In the genomic region with DNA sequence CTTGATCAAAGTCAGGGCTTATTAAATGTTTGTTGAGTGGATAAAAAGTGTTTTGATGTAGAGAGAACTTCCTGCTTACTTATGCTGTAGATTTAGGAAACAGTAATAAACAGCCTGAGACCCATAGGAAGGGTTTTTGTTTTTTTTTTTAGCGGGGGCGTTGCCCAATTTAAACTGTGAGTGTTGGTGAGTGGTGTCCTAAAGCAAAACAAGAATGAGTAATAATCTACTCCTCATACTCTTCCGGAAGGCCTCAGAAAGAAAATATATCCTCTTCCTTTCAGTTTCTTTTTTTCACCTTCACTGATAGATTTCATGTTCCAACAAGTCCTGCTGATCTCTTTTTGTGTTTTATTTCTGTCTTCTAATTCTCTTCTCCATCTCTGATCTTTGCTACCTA, we compare ENCODE assay signal across 15 cellular contexts.
DNase-seq lines count a peak whose midpoint lies in the region; ATAC-seq and TF ChIP-seq lines count a peak whose summit lies in the region.
"Had no signal": no experiment of that assay in that cellular context is flagged by ENCODE, and none has a peak within 500 bp of the region (broad histone marks: within the 10 kb centered on the region; RNA-seq: fewer than 3 reads in every experiment).

No MANE protein-coding gene starts in this region.

- peaks cover 23% of the 10 kb centered on the region for H3K27me3 Mint-ChIP-seq in MCF 10A (ENCODE audit: insufficient read depth, unreplicated experiment)
- H3K27me3 Mint-ChIP-seq: activated B cell treated with CpG ODN at 0.5 μM for 24 hours had no signal

- no peaks in the 10 kb centered on the region for H3K36me3 ChIP-seq in breast epithelium
- H3K36me3 ChIP-seq: left ventricle myocardium inferior had no signal

- no peaks in the 10 kb centered on the region for H3K4me1 ChIP-seq in breast epithelium

- POLR2A ChIA-PET in MCF 10A (lab: Yijun Ruan, JAX): interaction anchor here (1.8 kb wide), 1 partner anchor 19 kb away, joined by 11 read pairs; no protein-coding TSS in a partner anchor

- no peak overlapping the region for H3K4me3 ChIP-seq in breast epithelium
- no peak overlapping the region for H3K4me3 ChIP-seq in choroid plexus epithelial cell (ENCODE audit: low read depth, low read length)
- H3K4me3 ChIP-seq: body of pancreas, left ventricle myocardium inferior, PC-9 had no signal

- H3K4me1 Mint-ChIP-seq in MCF 10A (ENCODE audit: insufficient read depth, unreplicated experiment): peaks cover 6% of the 10 kb centered on the region
- H3K4me1 Mint-ChIP-seq: activated B cell treated with CpG ODN at 0.5 μM for 24 hours had no signal

- peaks cover 0 to 48% of the 10 kb centered on the region in 2 donors for H3K27me3 ChIP-seq in breast epithelium
- H3K27me3 ChIP-seq: body of pancreas had no signal

- CTCF ChIA-PET in MCF 10A (lab: Yijun Ruan, JAX): no interaction called here

- ATAC-seq in HG03378 (IDR thresholded peaks at IDR 0.05; ENCODE audit: unreplicated experiment): no peak
- no peak for ATAC-seq in GM21367 (IDR thresholded peaks at IDR 0.05; ENCODE audit: unreplicated experiment)
- ATAC-seq: body of pancreas had no signal

- TF ChIP-seq CTCF in MCF 10A (IDR thresholded peaks at IDR 0.05; ENCODE audit: unreplicated experiment) (no peak), breast epithelium (IDR thresholded peaks at IDR 0.05) (no peak), choroid plexus epithelial cell (conservative IDR thresholded peaks at IDR 0.05; ENCODE audit: low read depth, low read length) (no peak)

- intact Hi-C loops in MCF 10A (cut with micrococcal nuclease) (no loop called here), breast epithelium (cut with DNase I; ENCODE audit: low total_unique reads) (no loop called here)

- peak overlapping the region; percentile 56 for H3K4me3 Mint-ChIP-seq in MCF 10A (ENCODE audit: unreplicated experiment)
- H3K4me3 Mint-ChIP-seq: activated B cell treated with CpG ODN at 0.5 μM for 24 hours, CD14-positive monocyte had no signal

- H3K9me3 Mint-ChIP-seq in MCF 10A (ENCODE audit: unreplicated experiment): no peaks in the 10 kb centered on the region
- H3K9me3 Mint-ChIP-seq: activated B cell treated with CpG ODN at 0.5 μM for 24 hours had no signal

- H3K27ac Mint-ChIP-seq in MCF 10A (ENCODE audit: low read depth, unreplicated experiment): peak overlapping the region; percentile 90
- H3K27ac Mint-ChIP-seq: activated B cell treated with CpG ODN at 0.5 μM for 24 hours had no signal

- DNase-seq in MCF 10A (ENCODE audit: unreplicated experiment) (peak; percentile 36), breast epithelium (ENCODE audit: low spot score in 2 of 2) (no peak), HT1080 (ENCODE audit: low read depth) (peak; percentile 65), choroid plexus epithelial cell (ENCODE audit: low read depth) (peak; percentile 25), OCI-M1 (lab: John Stamatoyannopoulos, UW) (no peak)
- DNase-seq in stimulated activated naive CD4-positive, alpha-beta T cell (lab: John Stamatoyannopoulos, UW): no peak
- DNase-seq: activated B cell treated with CpG ODN at 0.5 μM for 24 hours, body of pancreas, GOT3, left ventricle myocardium inferior, NCI-H1930, PC-9 had no signal

- H3K36me3 Mint-ChIP-seq in MCF 10A (ENCODE audit: insufficient read depth, unreplicated experiment): no peaks in the 10 kb centered on the region
- H3K36me3 Mint-ChIP-seq: CD14-positive monocyte had no signal

- H3K27ac ChIP-seq in breast epithelium: no peak overlapping the region
- H3K27ac ChIP-seq: left ventricle myocardium inferior, PC-9 had no signal

- no peak for TF ChIP-seq POLR2A in breast epithelium (IDR thresholded peaks at IDR 0.05)

- H3K9me3 ChIP-seq in breast epithelium: no peaks in the 10 kb centered on the region
- H3K9me3 ChIP-seq: body of pancreas, left ventricle myocardium inferior had no signal

- no TSS peak for BruUV-seq in MCF 10A (replicated peaks; lab: Mats Ljungman, UMichigan)

Comparison
In these comparisons a context has a peak if more than half of its experiments do, and no peak if none do; other contexts are left out.
1. DNase-seq: peak in MCF 10A (single experiment), HT1080 (single experiment) and choroid plexus epithelial cell (single experiment); none in breast epithelium (0 of 2), stimulated activated naive CD4-positive, alpha-beta T cell (0 of 6) and OCI-M1 (single experiment).